ENCODE assay signal across 8 cellular contexts in the genomic region with DNA sequence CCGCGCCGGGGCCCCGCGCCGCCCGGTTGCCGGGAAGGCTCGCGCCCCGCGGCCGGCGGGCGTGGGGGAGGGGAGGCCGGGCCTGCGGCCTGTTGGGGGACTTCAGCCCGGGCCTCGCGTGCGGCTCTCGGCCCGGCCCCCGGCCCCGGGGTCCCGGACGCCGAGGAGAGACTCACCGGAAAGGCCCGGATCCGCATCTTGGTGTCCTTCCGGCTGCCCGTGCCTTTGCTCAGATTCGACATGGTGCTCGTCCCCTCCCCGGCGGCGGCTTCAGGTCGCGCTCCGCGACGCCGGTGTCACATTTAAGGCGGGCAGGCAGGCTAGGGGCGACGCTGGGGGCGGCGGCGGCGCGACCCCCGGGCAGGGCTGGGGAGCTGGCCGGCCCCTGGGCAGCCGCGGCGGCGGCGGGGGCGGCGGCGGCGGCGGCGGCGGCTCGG. TPM values are rescaled to one million over a fixed set of nuclear protein-coding genes. Genes with fewer than 3 reads are reported as not detected.
A peak's percentile ranks its signal among the peaks of the same experiment; 100 is the strongest.
DNase-seq lines count a peak whose midpoint lies in the region; ATAC-seq and TF ChIP-seq lines count a peak whose summit lies in the region.

No MANE protein-coding gene starts in this region.

- H3K4me1 ChIP-seq in BLaER1 (peaks cover 35% of the 10 kb centered on the region), right atrium auricular region (peaks cover 0 to 43% of the 10 kb centered on the region in 2 donors)

- H3K27ac ChIP-seq in BLaER1 (peak overlapping the region; percentile 100), right atrium auricular region (peak overlapping the region; percentile 89 to 94)

- no peaks in the 10 kb centered on the region for H3K9me3 Mint-ChIP-seq in activated naive CD8-positive, alpha-beta T cell treated with anti-CD3 and anti-CD28 coated beads for 36 hours

- H3K4me1 Mint-ChIP-seq in activated naive CD8-positive, alpha-beta T cell treated with anti-CD3 and anti-CD28 coated beads for 36 hours, result peaks cover 33% of the 10 kb centered on the region

- no peak for TF ChIP-seq CTCF in right atrium auricular region (IDR thresholded peaks at IDR 0.05)

- DNase-seq in SK-MEL-5 (ENCODE audit: low read depth, low spot score) (peak; percentile 38), right atrium auricular region (ENCODE audit: low spot score) (no peak), sciatic nerve (ENCODE audit: low spot score) (peak; percentile 76), cortex of kidney (lab: John Stamatoyannopoulos, UW) (no peak)
- DNase-seq in activated naive CD8-positive, alpha-beta T cell treated with anti-CD3 and anti-CD28 coated beads for 36 hours, result peak; percentile 69

- intact Hi-C loops in sciatic nerve (cut with DNase I), result no loop called here

- peaks cover 28% of the 10 kb centered on the region for H3K36me3 Mint-ChIP-seq in activated naive CD8-positive, alpha-beta T cell treated with anti-CD3 and anti-CD28 coated beads for 36 hours

- peaks cover 8% of the 10 kb centered on the region; the same call in 1 of the 2 replicates for H3K9me3 ChIP-seq in BLaER1
- H3K9me3 ChIP-seq in right atrium auricular region, result no peaks in the 10 kb centered on the region

- peak overlapping the region; percentile 99 for H3K4me3 ChIP-seq in BLaER1
- peak overlapping the region; percentile 81 to 97 for H3K4me3 ChIP-seq in right atrium auricular region

- in situ Hi-C loops in SK-MEL-5 (cut with HindIII; ENCODE audit: low pct_unique_long_range_greater_than_20kb, low sequenced_read_pairs), result no loop called here

- peak overlapping the region; percentile 84 for H3K4me3 Mint-ChIP-seq in activated naive CD8-positive, alpha-beta T cell treated with anti-CD3 and anti-CD28 coated beads for 36 hours

- H4K20me1 ChIP-seq in BLaER1, result peaks cover 51% of the 10 kb centered on the region

- H3K36me3 ChIP-seq in BLaER1 (peaks cover 27% of the 10 kb centered on the region), right atrium auricular region (no peaks in the 10 kb centered on the region)

- peak overlapping the region; percentile 83 for H3K4me2 ChIP-seq in BLaER1

- peak overlapping the region; percentile 100 for H3K9ac ChIP-seq in BLaER1

- ATAC-seq in GM18909 (IDR thresholded peaks at IDR 0.05; ENCODE audit: poor library complexity, unreplicated experiment) (peak; percentile 33), HG03139 (IDR thresholded peaks at IDR 0.05; ENCODE audit: unreplicated experiment) (peak; percentile 31), sciatic nerve (no peak)

- H3K27ac Mint-ChIP-seq in activated naive CD8-positive, alpha-beta T cell treated with anti-CD3 and anti-CD28 coated beads for 36 hours, result peak overlapping the region; percentile 88

- no peaks in the 10 kb centered on the region for H3K27me3 Mint-ChIP-seq in activated naive CD8-positive, alpha-beta T cell treated with anti-CD3 and anti-CD28 coated beads for 36 hours

- H3K27me3 ChIP-seq in BLaER1, result no peaks in the 10 kb centered on the region
- H3K27me3 ChIP-seq in right atrium auricular region, result no peaks in the 10 kb centered on the region

RNA-seq across cellular contexts. Expression of a gene that starts 0.4 kb away (rescaled TPM):
- total RNA-seq in SK-MEL-5 (2014; rRNA removed; shearing (Covaris generic)), result 52.9 and 61.2 TPM in 2 replicates
- 43.9 and 46.7 TPM in 2 replicates for polyA plus RNA-seq in SK-MEL-5 (2015; cell fraction: cytosol; rRNA removed)
- polyA plus RNA-seq in SK-MEL-5 (2015; cell fraction: nucleus; rRNA removed), result 21.6 and 50.7 TPM in 2 replicates
- 10 to 100 TPM; 83.5 to 87.0 TPM for total RNA-seq in activated naive CD8-positive, alpha-beta T cell treated with anti-CD3 and anti-CD28 coated beads for 36 hours
- total RNA-seq in right atrium auricular region (10 to 100 TPM; 43.5 to 51.4 TPM), sciatic nerve (126 TPM)

Comparison
In these comparisons a context has a peak if more than half of its experiments do, and no peak if none do; other contexts are left out.
1. DNase-seq: peak in SK-MEL-5 (single experiment), activated naive CD8-positive, alpha-beta T cell treated with anti-CD3 and anti-CD28 coated beads for 36 hours (single experiment) and sciatic nerve (single experiment); none in right atrium auricular region (single experiment) and cortex of kidney (single experiment).